In genomic region chr2:26212011-26212410, GRCh38 we compare ENCODE assay signal across 27 cellular contexts.
"Had no signal": no experiment of that assay in that cellular context is flagged by ENCODE, and none has a peak within 500 bp of the region (broad histone marks: within the 10 kb centered on the region; RNA-seq: fewer than 3 reads in every experiment).

No MANE protein-coding gene starts in this region.

- DNase-seq: stimulated activated CD4-positive, alpha-beta T cell treated with anti-CD3 and anti-CD28 coated beads, Interleukin-2, amount 100 ng/mL, for 48 hours; stimulated activated CD4-positive, alpha-beta T cell treated with anti-CD3 and anti-CD28 coated beads, Interleukin-4, amount 100 ng/mL, for 1 hour; stimulated activated CD4-positive, alpha-beta T cell treated with anti-CD3 and anti-CD28 coated beads, Interleukin-4, amount 100 ng/mL, for 24 hours; stimulated activated CD4-positive, alpha-beta T cell treated with anti-CD3 and anti-CD28 coated beads, Interleukin-4, amount 100 ng/mL, for 4 hours; stimulated activated CD8-positive, alpha-beta memory T cell treated with anti-CD3 and anti-CD28 coated beads, Interleukin-4, amount 100 ng/mL, for 48 hours; stimulated activated naive B cell treated with anti-CD40 and anti-IgM and Interleukin-4, amounts not matched to agents 10 μg/mL and 1 μg/mL and 100 μg/mL, for 72 hours; stimulated activated naive CD4-positive, alpha-beta T cell; stimulated activated naive CD4-positive, alpha-beta T cell treated with Interleukin-2 at 50 U/mL for 16 hours; stimulated activated naive CD8-positive, alpha-beta T cell treated with anti-CD3 and anti-CD28 coated beads, Interleukin-15, amount 100 ng/mL, for 72 hours; stimulated activated naive CD8-positive, alpha-beta T cell treated with anti-CD3 and anti-CD28 coated beads, Interleukin-15, Interleukin-2, amounts not matched to agents 100 U/mL and 50 U/mL, for 24 hours; stomach; substantia nigra; testis; thyroid gland; tibial artery; transverse colon; trophoblast cell; upper lobe of left lung; upper lobe of right lung; uterus had no signal

- H3K27ac ChIP-seq: stomach, suprapubic skin, testis, thoracic aorta, thyroid gland, tibial artery, tibial nerve, transverse colon, upper lobe of left lung, upper lobe of right lung, uterus, vagina had no signal

- H3K36me3 ChIP-seq: uterus had no signal

- ATAC-seq: stimulated activated effector memory CD8-positive, alpha-beta T cell treated with anti-CD3 and anti-CD28 coated beads, Interleukin-12 subunit alpha, Interleukin-12 subunit beta, amount 100 ng/mL, for 72 hours; stimulated activated memory B cell treated with anti-CD40 and anti-IgM and Interleukin-4, amounts not matched to agents 10 μg/mL and 1 μg/mL and 100 μg/mL, for 72 hours; stimulated activated naive B cell treated with anti-CD40 and anti-IgM and Interleukin-4, amounts not matched to agents 10 μg/mL and 1 μg/mL and 100 μg/mL, for 72 hours; stimulated activated naive CD8-positive, alpha-beta T cell treated with anti-CD3 and anti-CD28 coated beads, Interleukin-15, amount 100 ng/mL, for 72 hours; stimulated activated naive CD8-positive, alpha-beta T cell treated with anti-CD3 and anti-CD28 coated beads, Interleukin-15, Interleukin-2, amounts not matched to agents 100 U/mL and 50 U/mL, for 24 hours; upper lobe of right lung had no signal

- FAIRE-seq: urothelium cell line had no signal

- H3K9me3 ChIP-seq: stomach, suprapubic skin, testis, thoracic aorta, thyroid gland, tibial artery, tibial nerve, transverse colon, upper lobe of left lung, upper lobe of right lung, uterus, vagina had no signal

- H3K27me3 ChIP-seq: stomach, suprapubic skin, testis, thyroid gland, tibial artery, tibial nerve, transverse colon, upper lobe of left lung, upper lobe of right lung, uterus, vagina had no signal

- H3K4me3 ChIP-seq: stomach, suprapubic skin, testis, thoracic aorta, thyroid gland, tibial artery, tibial nerve, transverse colon, upper lobe of left lung, upper lobe of right lung, uterus, vagina had no signal

- H3K4me1 ChIP-seq: stomach, suprapubic skin, testis, thyroid gland, tibial artery, tibial nerve, upper lobe of left lung, upper lobe of right lung, uterus, vagina had no signal
